ENCODE assay signal across 8 cellular contexts in genomic region chr2:12005886-12006681, GRCh38.
DNase-seq lines count a peak whose midpoint lies in the region; ATAC-seq and TF ChIP-seq lines count a peak whose summit lies in the region.

No MANE protein-coding gene starts in this region.

- no peak overlapping the region for H3K56ac ChIP-seq in mesendoderm (ENCODE audit: low read length)

- H3K4me3 ChIP-seq in left ventricle myocardium inferior, result no peak overlapping the region
- H3K4me3 ChIP-seq in mesendoderm (ENCODE audit: low read length), result no peak overlapping the region

- no CpG with 5 or more reads among the region's 8 CpGs for WGBS in mesendoderm (ENCODE audit: extremely low coverage, insufficient coverage, low lambda C conversion rate)

- H2BK120ac ChIP-seq in mesendoderm (ENCODE audit: low read depth, low read length), result no peak overlapping the region

- ATAC-seq in left cardiac atrium (peak; percentile 47 to 82), HG03280 (IDR thresholded peaks at IDR 0.05; ENCODE audit: unreplicated experiment) (peak; percentile 49)

- no peak overlapping the region for H3K18ac ChIP-seq in mesendoderm (ENCODE audit: low read length)

- no peaks in the 10 kb centered on the region for H3K79me2 ChIP-seq in mesendoderm (ENCODE audit: control insufficient read depth, insufficient read depth, low read length)

- H3K36me3 ChIP-seq in left ventricle myocardium inferior, result no peaks in the 10 kb centered on the region
- no peaks in the 10 kb centered on the region for H3K36me3 ChIP-seq in mesendoderm (ENCODE audit: control insufficient read depth, insufficient read depth, low read length)

- H3K4me1 ChIP-seq in left ventricle myocardium inferior (peaks cover 6% of the 10 kb centered on the region), mesendoderm (ENCODE audit: control insufficient read depth, low read depth, low read length) (peaks cover 3% of the 10 kb centered on the region)

- H4K5ac ChIP-seq in mesendoderm (ENCODE audit: low read length), result no peak overlapping the region

- H3K4me2 ChIP-seq in mesendoderm (ENCODE audit: low read length), result no peak overlapping the region

- no peak overlapping the region for H3K4ac ChIP-seq in mesendoderm (ENCODE audit: low read depth, low read length)

- H3K23ac ChIP-seq in mesendoderm (ENCODE audit: low read length), result no peak overlapping the region

- H3K27me3 ChIP-seq in left ventricle myocardium inferior (ENCODE audit: low read depth), result no peaks in the 10 kb centered on the region
- H3K27me3 ChIP-seq in mesendoderm (ENCODE audit: insufficient read depth, low read length, poor library complexity), result no peaks in the 10 kb centered on the region

- no peaks in the 10 kb centered on the region for H3K9me3 ChIP-seq in left ventricle myocardium inferior (replicated peaks)

- peak overlapping the region; percentile 47 for H2BK15ac ChIP-seq in mesendoderm (replicated peaks; ENCODE audit: low read depth)

- intact Hi-C loops in left cardiac atrium (cut with DNase I) (no loop called here), left ventricle myocardium inferior (cut with micrococcal nuclease) (no loop called here)

- H4K8ac ChIP-seq in mesendoderm (ENCODE audit: low read depth, low read length), result no peak overlapping the region

- no peaks in the 10 kb centered on the region for H3K79me1 ChIP-seq in mesendoderm (ENCODE audit: low read length)

- DNase-seq in left cardiac atrium, result peak; percentile 52
- no peak for DNase-seq in left ventricle myocardium inferior
- peak; percentile 72 for DNase-seq in RPMI8226
- DNase-seq in activated naive CD4-positive, alpha-beta T cell treated with anti-CD3 and anti-CD28 coated beads, Interleukin-2, amount 50 U/mL, for 16 hours, result peak; percentile 73
- peak; percentile 84 for DNase-seq in mesendoderm
- peak in 5 of 6 experiments; percentile 21 to 60 (median 28) for DNase-seq in stimulated activated naive CD4-positive, alpha-beta T cell (lab: John Stamatoyannopoulos, UW)
- DNase-seq in NCI-H774 (lab: John Stamatoyannopoulos, UW), result no peak

- no peak for TF ChIP-seq CTCF in left ventricle myocardium inferior (IDR thresholded peaks at IDR 0.05; ENCODE audit: borderline replicate concordance)

- H3K9ac ChIP-seq in mesendoderm (ENCODE audit: low read length), result no peak overlapping the region

- no peak overlapping the region for H2AK5ac ChIP-seq in mesendoderm (ENCODE audit: low read length)

- H3K27ac ChIP-seq in left ventricle myocardium inferior (replicated peaks) (no peak overlapping the region), mesendoderm (ENCODE audit: low read depth, low read length) (no peak overlapping the region)

- no peak overlapping the region for H2BK5ac ChIP-seq in mesendoderm (ENCODE audit: low read length)

Comparison
In these comparisons a context has a peak if more than half of its experiments do, and no peak if none do; other contexts are left out.
1. DNase-seq: peak in left cardiac atrium (single experiment), RPMI8226 (single experiment), activated naive CD4-positive, alpha-beta T cell treated with anti-CD3 and anti-CD28 coated beads, Interleukin-2, amount 50 U/mL, for 16 hours (single experiment), mesendoderm (single experiment) and stimulated activated naive CD4-positive, alpha-beta T cell (5 of 6); none in left ventricle myocardium inferior (single experiment) and NCI-H774 (single experiment).